In genomic region chr10:75987610-75988009, GRCh38 we compare ENCODE assay signal across 18 cellular contexts.
DNase-seq lines count a peak whose midpoint lies in the region; ATAC-seq and TF ChIP-seq lines count a peak whose summit lies in the region.
"Had no signal": no experiment of that assay in that cellular context is flagged by ENCODE, and none has a peak within 500 bp of the region (broad histone marks: within the 10 kb centered on the region; RNA-seq: fewer than 3 reads in every experiment).

No MANE protein-coding gene starts in this region.

- H3K27me3 ChIP-seq in BJ (ENCODE audit: control insufficient read depth, insufficient read depth, low read length) (no peaks in the 10 kb centered on the region), MG63 (no peaks in the 10 kb centered on the region)
- H3K27me3 ChIP-seq: esophagus squamous epithelium, vagina had no signal

- no peaks in the 10 kb centered on the region for H3K9me3 ChIP-seq in MG63
- H3K9me3 ChIP-seq in OCI-LY7 (ENCODE audit: low read length), result no peaks in the 10 kb centered on the region
- H3K9me3 ChIP-seq: esophagus squamous epithelium, vagina had no signal

- H3K79me2 ChIP-seq in OCI-LY7 (ENCODE audit: insufficient read depth, low read depth, low read length), result no peaks in the 10 kb centered on the region

- no TSS peak for BruUV-seq in OCI-LY7 (replicated peaks; lab: Mats Ljungman, UMichigan)

- no peaks in the 10 kb centered on the region for H4K20me1 ChIP-seq in OCI-LY7 (ENCODE audit: insufficient read depth, low read length)

- peak; percentile 2 for DNase-seq in BJ (ENCODE audit: low read depth)
- peak; percentile 40 for DNase-seq in MG63
- peak; percentile 9 to 33 for DNase-seq in cardiac fibroblast (ENCODE audit: low read depth in 2 of 2)
- DNase-seq in left lobe of liver (ENCODE audit: low spot score), result no peak
- DNase-seq in left cardiac atrium, result no peak
- DNase-seq in OCI-LY7 (ENCODE audit: low spot score), result no peak
- no peak for DNase-seq in NCI-H226
- no peak for DNase-seq in activated gamma-delta T cell (lab: John Stamatoyannopoulos, UW)
- DNase-seq: activated CD4-positive, alpha-beta memory T cell treated with anti-CD3 and anti-CD28 coated beads for 36 hours; DMS 273 treated with DMSO at 0.1 percent for 48 hours; esophagus squamous epithelium; NCI-H1694; NCI-H524; nephron progenitor cell; OCI-M1; retina; stimulated activated CD4-positive, alpha-beta T cell treated with anti-CD3 and anti-CD28 coated beads, Interleukin-15, amount 100 ng/mL, for 24 hours had no signal

- H3K9me2 ChIP-seq in OCI-LY7 (ENCODE audit: insufficient read depth, low read length), result no peaks in the 10 kb centered on the region

- H3K4me1 ChIP-seq in OCI-LY7 (ENCODE audit: insufficient read depth, low read length, poor library complexity, severe bottlenecking), result no peaks in the 10 kb centered on the region
- H3K4me1 ChIP-seq: esophagus squamous epithelium, vagina had no signal

- H3K36me3 ChIP-seq in BJ (ENCODE audit: control insufficient read depth, insufficient read depth, low read length), result no peaks in the 10 kb centered on the region
- H3K36me3 ChIP-seq in MG63, result no peaks in the 10 kb centered on the region
- H3K36me3 ChIP-seq in OCI-LY7 (ENCODE audit: insufficient read depth, low read length), result no peaks in the 10 kb centered on the region
- H3K36me3 ChIP-seq: esophagus squamous epithelium, vagina had no signal

- no peak overlapping the region for H3K27ac ChIP-seq in OCI-LY7 (ENCODE audit: low read depth, low read length, poor library complexity, severe bottlenecking)
- H3K27ac ChIP-seq: esophagus squamous epithelium, vagina had no signal

- H2AFZ ChIP-seq in OCI-LY7 (ENCODE audit: low read length), result no peak overlapping the region

- no peak overlapping the region for H3K4me3 ChIP-seq in BJ (ENCODE audit: low read depth, low read length)
- no peak overlapping the region for H3K4me3 ChIP-seq in MG63
- H3K4me3 ChIP-seq in cardiac fibroblast (replicated peaks in 1 of 2; ENCODE audit: low read depth in 2 of 2, low read length in 2 of 2), result no peak overlapping the region
- H3K4me3 ChIP-seq in OCI-LY7 (ENCODE audit: low read depth, low read length, poor library complexity, severe bottlenecking), result no peak overlapping the region
- H3K4me3 ChIP-seq: esophagus squamous epithelium, vagina had no signal

- H3K4me2 ChIP-seq in OCI-LY7 (ENCODE audit: low read length), result no peak overlapping the region

- CTCF ChIA-PET in BJ (lab: Yijun Ruan, JAX), result interaction anchor here (1.2 kb wide), 1 partner anchor 28 kb away, joined by 3 read pairs; no protein-coding TSS in a partner anchor
- CTCF ChIA-PET in OCI-LY7 (lab: Charles Lee; ENCODE audit: unreplicated experiment), result no interaction called here

- ATAC-seq in left lobe of liver (peak; percentile 66), left cardiac atrium (no peak)

- TF ChIP-seq CTCF in BJ (IDR thresholded peaks at IDR 0.05; ENCODE audit: insufficient read depth, low read depth, low read length) (no peak), cardiac fibroblast (IDR thresholded peaks at IDR 0.05; ENCODE audit: low read depth, low read length) (no peak), OCI-LY7 (conservative IDR thresholded peaks at IDR 0.05; ENCODE audit: low read length) (no peak)

- POLR2A ChIA-PET in BJ (lab: Charles Lee) (no interaction called here), OCI-LY7 (lab: Charles Lee) (interaction anchor here (1.5 kb wide), 1 partner anchor 12 kb away, joined by 3 read pairs; no protein-coding TSS in a partner anchor)

- intact Hi-C loops in left cardiac atrium (cut with DNase I) (no loop called here), OCI-LY7 (cut with micrococcal nuclease; ENCODE audit: unreplicated experiment) (no loop called here)

Comparison
In these comparisons a context has a peak if more than half of its experiments do, and no peak if none do; other contexts are left out.
1. DNase-seq: peak in BJ (single experiment), MG63 (single experiment) and cardiac fibroblast (2 of 2); none in left lobe of liver (single experiment), left cardiac atrium (single experiment), OCI-LY7 (single experiment), NCI-H226 (single experiment) and activated gamma-delta T cell (single experiment).